Comparison of ENCODE assay signal across 18 cellular contexts in the genomic region with DNA sequence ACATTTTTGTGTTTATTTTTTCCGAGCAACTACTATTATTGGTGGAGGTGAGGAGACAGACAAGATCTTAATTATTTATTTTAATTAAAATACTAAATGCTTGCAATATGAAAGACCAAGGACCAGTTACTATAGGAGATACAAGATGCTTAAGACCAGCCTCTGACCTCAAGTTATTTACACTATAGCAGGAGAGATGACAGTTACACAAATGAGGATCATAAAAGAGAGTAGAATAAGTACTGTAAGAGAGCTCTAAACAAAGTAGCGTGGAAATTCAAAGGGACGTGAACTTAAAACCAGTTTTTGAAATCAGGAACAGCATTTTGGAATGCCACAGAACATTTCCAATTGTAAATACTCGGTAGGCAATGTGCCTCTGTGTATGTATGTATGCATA.
"Had no signal": no experiment of that assay in that cellular context is flagged by ENCODE, and none has a peak within 500 bp of the region (broad histone marks: within the 10 kb centered on the region; RNA-seq: fewer than 3 reads in every experiment).

No MANE protein-coding gene starts in this region.

- H3K4me3 ChIP-seq: breast epithelium, coronary artery, gastroesophageal sphincter, ovary, psoas muscle, tibial artery had no signal

- H3K27me3 Mint-ChIP-seq: stimulated activated naive CD8-positive, alpha-beta T cell treated with anti-CD3 and anti-CD28 coated beads, Interleukin-15, Interleukin-2, amounts not matched to agents 100 ng/mL and 50 ng/mL, for 24 hours had no signal

- H3K4me1 ChIP-seq: breast epithelium, tibial artery had no signal

- DNase-seq: activated CD4-positive, alpha-beta T cell treated with anti-CD3 and anti-CD28 coated beads, Interleukin-2, amount 50 U/mL, for 4 hours; activated effector memory CD4-positive, alpha-beta T cell treated with Interleukin-2 at 50 U/mL for 16 hours; activated T-cell treated with anti-CD3 and anti-CD28 coated beads, Interleukin-2, amount 50 U/mL, for 48 hours; midbrain; ovary; psoas muscle; stimulated activated CD4-positive, alpha-beta T cell treated with anti-CD3 and anti-CD28 coated beads, Interleukin-4, amount 100 ng/mL, for 24 hours; tibial artery had no signal

- H3K9me3 ChIP-seq: breast epithelium, gastroesophageal sphincter, neutrophil, ovary, psoas muscle, tibial artery had no signal

- H3K27ac ChIP-seq: breast epithelium, coronary artery, epithelial cell of prostate, gastroesophageal sphincter, neutrophil, ovary, psoas muscle, tibial artery had no signal

- ATAC-seq: activated CD4-positive, CD25-positive, alpha-beta regulatory T cell treated with anti-CD3 and anti-CD28 coated beads, Interleukin-2, amount 50 U/mL, for 24 hours; gastroesophageal sphincter; psoas muscle had no signal

- H3K27me3 ChIP-seq: breast epithelium, gastroesophageal sphincter, neutrophil, ovary, tibial artery had no signal

- H3K36me3 ChIP-seq: breast epithelium, ovary had no signal

- H3K9me3 Mint-ChIP-seq: activated naive CD4-positive, alpha-beta T cell treated with anti-CD3 and anti-CD28 coated beads for 36 hours; endodermal cell; stimulated activated naive CD8-positive, alpha-beta T cell treated with anti-CD3 and anti-CD28 coated beads, Interleukin-15, Interleukin-2, amounts not matched to agents 100 ng/mL and 50 ng/mL, for 24 hours had no signal

- H3K27ac Mint-ChIP-seq: endodermal cell had no signal

- H3K4me3 Mint-ChIP-seq: activated naive CD4-positive, alpha-beta T cell treated with anti-CD3 and anti-CD28 coated beads for 36 hours; endodermal cell; nephron; stimulated activated naive CD8-positive, alpha-beta T cell treated with anti-CD3 and anti-CD28 coated beads, Interleukin-15, Interleukin-2, amounts not matched to agents 100 ng/mL and 50 ng/mL, for 24 hours had no signal
